24 cellular contexts compared by ENCODE assay signal in the genomic region with DNA sequence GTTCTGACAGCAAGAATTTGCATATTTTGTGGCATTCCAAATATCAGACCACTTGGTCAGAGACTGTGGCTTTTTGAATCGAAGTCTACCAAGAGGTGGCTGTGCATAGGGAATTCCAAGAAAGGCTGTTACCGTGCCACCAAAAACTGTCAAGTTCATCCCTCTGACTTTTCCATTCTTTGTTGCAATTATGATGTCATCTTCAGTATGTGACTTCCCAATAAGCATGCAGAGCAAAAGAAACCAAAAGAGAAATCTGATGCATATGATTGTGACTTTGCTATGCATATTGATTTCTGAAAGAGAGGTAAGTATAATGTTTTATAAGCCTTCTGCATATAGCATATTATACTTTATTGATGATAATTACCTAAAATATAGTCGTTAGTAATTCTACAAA. TPM values are rescaled to one million over a fixed set of nuclear protein-coding genes. Genes with fewer than 3 reads are reported as not detected.
DNase-seq lines count a peak whose midpoint lies in the region; ATAC-seq, FAIRE-seq and TF ChIP-seq lines count a peak whose summit lies in the region.
"Had no signal": no experiment of that assay in that cellular context is flagged by ENCODE, and none has a peak within 500 bp of the region (broad histone marks: within the 10 kb centered on the region; RNA-seq: fewer than 3 reads in every experiment).

No MANE protein-coding gene starts in this region.

- H3K79me2 ChIP-seq in astrocyte (ENCODE audit: insufficient read depth, low read length) (no peaks in the 10 kb centered on the region), GM12878 (ENCODE audit: control insufficient read depth, insufficient read depth, low read length) (no peaks in the 10 kb centered on the region)

- H3K4me3 ChIP-seq in astrocyte (ENCODE audit: insufficient read depth, low read depth, low read length) (no peak overlapping the region), GM12878 (no peak overlapping the region)
- H3K4me3 ChIP-seq: BLaER1 had no signal

- peak; percentile 2 for ATAC-seq in GM12878

- no peak for TF ChIP-seq EP300 in GM12878 (IDR thresholded peaks at IDR 0.05; ENCODE audit: borderline replicate concordance in 1 of 2, control insufficient read depth in 1 of 2, low read depth in 2 of 2, low read length in 2 of 2)

- SMC1A ChIA-PET in GM12878 (lab: Charles Lee; ENCODE audit: uncharacterized antibody, unreplicated experiment): interaction anchor here (0.9 to 1.9 kb wide), 3 partner anchors 8 to 41 kb away, joined by 4 to 6 read pairs (median 5); no protein-coding TSS in a partner anchor

- no peak overlapping the region for H3K27ac Mint-ChIP-seq in astrocyte (ENCODE audit: unreplicated experiment)
- H3K27ac Mint-ChIP-seq: CD14-positive monocyte; CD4-positive, alpha-beta memory T cell; CD4-positive, CD25-positive, alpha-beta regulatory T cell; CD8-positive, alpha-beta memory T cell had no signal

- BruUV-seq in GM12878 (replicated peaks; lab: Mats Ljungman, UMichigan): no TSS peak

- 4% methylated on average over 3 of the region's 3 CpGs for WGBS in GM12878 (ENCODE audit: insufficient coverage, insufficient replicate concordance, low lambda C conversion rate, missing lambda C conversion rate)

- no peaks in the 10 kb centered on the region for H3K36me3 Mint-ChIP-seq in astrocyte (ENCODE audit: low read depth, unreplicated experiment)
- H3K36me3 Mint-ChIP-seq: CD14-positive monocyte; CD4-positive, alpha-beta memory T cell; CD4-positive, CD25-positive, alpha-beta regulatory T cell; CD8-positive, alpha-beta memory T cell had no signal

- FAIRE-seq in astrocyte (lab: Jason Lieb, UNC) (no peak), GM12878 (lab: Jason Lieb, UNC) (no peak)
- FAIRE-seq: A204.1, D721Med, G401.6, GM12892, GM18507, GM19239 had no signal

- RAD21 ChIA-PET in GM12878 (lab: Charles Lee; ENCODE audit: unreplicated experiment): interaction anchor here (0.9 to 8.7 kb wide), 4 partner anchors 8 to 42 kb away, joined by 3 to 98 read pairs (median 7); no protein-coding TSS in a partner anchor

- TF ChIP-seq CTCF in astrocyte (IDR thresholded peaks at IDR 0.05; ENCODE audit: insufficient read depth, low read depth, low read length): no peak
- no peak for TF ChIP-seq CTCF in GM12878 (IDR thresholded peaks at IDR 0.05 in 2 of 3, conservative IDR thresholded peaks at IDR 0.05 in 1 of 3; ENCODE audit: control insufficient read depth in 2 of 3, extremely low read depth in 1 of 3, insufficient read depth in 1 of 3, low read depth in 3 of 3, low read length in 3 of 3)

- H3K9ac ChIP-seq in astrocyte (ENCODE audit: low read length): no peak overlapping the region
- H3K9ac ChIP-seq in GM12878 (ENCODE audit: control insufficient read depth, insufficient read depth, low read length): no peak overlapping the region
- H3K9ac ChIP-seq: BLaER1 had no signal

- H3K27ac ChIP-seq in astrocyte (ENCODE audit: low read depth, low read length) (no peak overlapping the region), GM12878 (ENCODE audit: control insufficient read depth, insufficient read depth) (no peak overlapping the region)
- H3K27ac ChIP-seq: BLaER1 had no signal

- no peaks in the 10 kb centered on the region for H3K27me3 ChIP-seq in astrocyte (ENCODE audit: insufficient read depth, low read length)
- no peaks in the 10 kb centered on the region for H3K27me3 ChIP-seq in GM12878 (replicated peaks in 1 of 2; ENCODE audit: control insufficient read depth in 2 of 2, insufficient read depth in 2 of 2, low read length in 1 of 2)
- H3K27me3 ChIP-seq: BE2C, BLaER1 had no signal

- intact Hi-C loops in GM12878 (cut with micrococcal nuclease; ENCODE audit: unreplicated experiment): no loop called here

- no peak for TF ChIP-seq POLR2A in GM12878 (IDR thresholded peaks at IDR 0.05; ENCODE audit: low read depth, low read length)

- H3K27me3 Mint-ChIP-seq in astrocyte (ENCODE audit: low read depth, unreplicated experiment): no peaks in the 10 kb centered on the region
- H3K27me3 Mint-ChIP-seq: CD4-positive, alpha-beta memory T cell; CD4-positive, CD25-positive, alpha-beta regulatory T cell; CD8-positive, alpha-beta memory T cell had no signal

- no peak overlapping the region for H3K4me3 Mint-ChIP-seq in astrocyte (ENCODE audit: unreplicated experiment)
- H3K4me3 Mint-ChIP-seq: CD14-positive monocyte; CD4-positive, alpha-beta memory T cell; CD4-positive, CD25-positive, alpha-beta regulatory T cell; CD8-positive, alpha-beta memory T cell had no signal

- H3K9me3 ChIP-seq in astrocyte (ENCODE audit: insufficient read depth, low read depth, low read length): no peaks in the 10 kb centered on the region
- H3K9me3 ChIP-seq in GM12878 (replicated peaks; ENCODE audit: control insufficient read depth, insufficient read depth, low read length): no peaks in the 10 kb centered on the region
- H3K9me3 ChIP-seq: BE2C, BLaER1, Caco-2 had no signal

- CTCF ChIA-PET in GM12878 (lab: Yijun Ruan, JAX): interaction anchor here (0.6 to 1.3 kb wide), 2 partner anchors 9 to 16 kb away, joined by 3 to 4 read pairs; no protein-coding TSS in a partner anchor

- no peak overlapping the region for H2AFZ ChIP-seq in astrocyte (ENCODE audit: low read depth, low read length)
- no peak overlapping the region for H2AFZ ChIP-seq in GM12878 (ENCODE audit: control insufficient read depth, low read depth, low read length)

- in situ Hi-C loops in GM12878 (cut with MboI): no loop called here

- H3K36me3 ChIP-seq in astrocyte (ENCODE audit: insufficient read depth, low read length): no peaks in the 10 kb centered on the region
- no peaks in the 10 kb centered on the region for H3K36me3 ChIP-seq in GM12878 (ENCODE audit: control insufficient read depth in 2 of 2, insufficient read depth in 2 of 2, low read length in 1 of 2)
- H3K36me3 ChIP-seq: BE2C, BLaER1 had no signal

- POLR2A ChIA-PET in GM12878 (lab: Charles Lee): interaction anchor here (1.6 kb wide), 1 partner anchor 9 kb away, joined by 5 read pairs; no protein-coding TSS in a partner anchor

- H3K9me3 Mint-ChIP-seq in astrocyte (ENCODE audit: unreplicated experiment): no peaks in the 10 kb centered on the region

- H4K20me1 ChIP-seq in astrocyte (ENCODE audit: insufficient read depth, low read length): no peaks in the 10 kb centered on the region
- no peaks in the 10 kb centered on the region for H4K20me1 ChIP-seq in GM12878 (ENCODE audit: control insufficient read depth, insufficient read depth)
- H4K20me1 ChIP-seq: BLaER1 had no signal

- no peak for TF ChIP-seq RAD21 in GM12878 (IDR thresholded peaks at IDR 0.05; ENCODE audit: insufficient read depth, low read depth, low read length)

- no peak overlapping the region for H3K4me2 ChIP-seq in astrocyte (ENCODE audit: low read length)
- H3K4me2 ChIP-seq in GM12878 (ENCODE audit: control insufficient read depth, insufficient read depth): no peak overlapping the region
- H3K4me2 ChIP-seq: BLaER1 had no signal

- no peaks in the 10 kb centered on the region for H3K4me1 Mint-ChIP-seq in astrocyte (ENCODE audit: low read depth, unreplicated experiment)
- H3K4me1 Mint-ChIP-seq: CD14-positive monocyte; CD4-positive, alpha-beta memory T cell; CD4-positive, CD25-positive, alpha-beta regulatory T cell; CD8-positive, alpha-beta memory T cell had no signal

- DNase-seq in OCI-M1 (lab: John Stamatoyannopoulos, UW) (peak; percentile 22), astrocyte (ENCODE audit: low read depth) (peak; percentile 1), GM12878 (ENCODE audit: low read depth, low spot score) (no peak), NCI-H2107 treated with DMSO at 0.1 percent for 48 hours (lab: John Stamatoyannopoulos, UW; ENCODE audit: unreplicated experiment) (no peak), COR-L47 (lab: John Stamatoyannopoulos, UW) (no peak)
- DNase-seq: 8988T; ACHN; BE2C; C1 segment of cervical spinal cord; Caco-2; Calu3; CD4-positive, alpha-beta memory T cell; CD4-positive, CD25-positive, alpha-beta regulatory T cell; CD8-positive, alpha-beta memory T cell; DMS79 treated with DMSO at 0.1 percent for 48 hours; GF-D8 had no signal

- H3K4me1 ChIP-seq in astrocyte (ENCODE audit: insufficient read depth, low read length) (no peaks in the 10 kb centered on the region), GM12878 (ENCODE audit: control insufficient read depth, insufficient read depth, low read length) (no peaks in the 10 kb centered on the region)
- H3K4me1 ChIP-seq: BE2C, BLaER1, Caco-2 had no signal

TF ChIP-seq in GM12878, 131 proteins besides CTCF, POLR2A, EP300 and RAD21 (continues in another document):
- TF ChIP-seq E2F4 (IDR thresholded peaks at IDR 0.05; ENCODE audit: low read depth, low read length): no peak
- TF ChIP-seq IKZF1 (conservative IDR thresholded peaks at IDR 0.05): peak; percentile 43; the same call in 1 of the 2 replicates
- peak; percentile 90 for TF ChIP-seq ATF7 (IDR thresholded peaks at IDR 0.05; ENCODE audit: low read depth)

RNA-seq across cellular contexts. Expression of gene BCHE, which starts 6.5 kb away (rescaled TPM):
- 9.2 and 10.6 TPM in 2 replicates for total RNA-seq in astrocyte
- total RNA-seq in GM12878 (2013; cell fraction: nucleolus; rRNA removed): 301 and 307 TPM in 2 replicates
- total RNA-seq in GM12878 (2014; rRNA removed): 18.2 and 22.6 TPM in 2 replicates
- 29.3 and 32.4 TPM in 2 replicates for total RNA-seq in GM12878 (2014; rRNA removed; fragmentation: Illumina TruSeq; extraction: Trizol)
- total RNA-seq in GM12878 (2021): 16.3 and 16.8 TPM in 2 replicates
- 0.49 TPM for polyA plus RNA-seq in GM12878 (2011; ENCODE audit: low read depth)
- 233 and 435 TPM in 2 replicates for polyA plus RNA-seq in GM12878 (2011; rRNA removed)
- polyA plus RNA-seq in GM12878 (2011; cell fraction: cytosol; rRNA removed): 73.1 and 90.3 TPM in 2 replicates
- 83.6 and 115 TPM in 2 replicates for polyA plus RNA-seq in GM12878 (2011; cell fraction: nucleus; rRNA removed)
- 0.27 and 0.36 TPM in 2 replicates for polyA plus RNA-seq in GM12878 (2012)
- 33.1 and 43.5 TPM in 2 replicates for polyA plus RNA-seq in GM12878 (2014; fragmentation: Illumina TruSeq; extraction: Trizol)
- 10 to 100 TPM; 36.0 to 54.5 TPM for polyA plus RNA-seq in GM12878 (2014; fragmentation: Nextera tagmentation; extraction: Ambion mirVana)
- 12.6 and 17.3 TPM in 2 replicates for polyA plus RNA-seq in GM12878 (2014; rRNA removed)
- polyA plus RNA-seq in GM12878 (2016; fragmentation: Nextera tagmentation; extraction: Ambion mirVana): 10 to 100 TPM; 26.5 to 29.3 TPM
- polyA minus RNA-seq in GM12878 (2011; rRNA and poly(A)+ RNA removed): 148 and 163 TPM in 2 replicates
- polyA minus RNA-seq in GM12878 (2011; cell fraction: cytosol; rRNA and poly(A)+ RNA removed): 35.0 and 39.0 TPM in 2 replicates
- polyA minus RNA-seq in GM12878 (2011; cell fraction: nucleus; rRNA and poly(A)+ RNA removed): 172 and 176 TPM in 2 replicates
- total RNA-seq: Caco-2; CD4-positive, alpha-beta memory T cell; CD4-positive, CD25-positive, alpha-beta regulatory T cell; CD8-positive, alpha-beta memory T cell had no signal
- polyA plus RNA-seq: CD14-positive monocyte; CD4-positive, alpha-beta memory T cell; CD4-positive, CD25-positive, alpha-beta regulatory T cell; CD8-positive, alpha-beta memory T cell had no signal

Comparison
In these comparisons a context has a peak if more than half of its experiments do, and no peak if none do; other contexts are left out.
1. DNase-seq: peak in OCI-M1 (single experiment) and astrocyte (single experiment); none in GM12878 (single experiment), NCI-H2107 treated with DMSO at 0.1 percent for 48 hours (single experiment) and COR-L47 (single experiment).